ENCODE assay signal across 9 cellular contexts in the genomic region with DNA sequence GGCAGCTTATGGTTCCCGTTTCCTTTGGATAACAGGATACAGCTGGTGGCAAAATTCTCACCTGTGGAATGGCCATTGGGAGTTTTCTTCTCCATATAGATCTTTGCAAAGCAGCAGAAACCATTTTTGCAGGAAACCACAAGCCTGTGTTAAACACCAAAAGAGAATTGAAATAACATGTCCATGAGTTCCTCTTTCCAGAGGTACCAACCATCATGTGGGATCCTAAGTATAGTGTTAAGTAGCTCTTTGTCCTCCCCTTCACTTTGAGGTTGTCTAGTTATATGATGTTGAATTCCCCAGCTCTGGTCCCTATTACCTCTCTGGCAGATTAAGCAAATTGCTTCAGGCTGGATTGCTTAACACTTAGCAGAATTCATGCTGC.
DNase-seq lines count a peak whose midpoint lies in the region; ATAC-seq and TF ChIP-seq lines count a peak whose summit lies in the region.
"Had no signal": no experiment of that assay in that cellular context is flagged by ENCODE, and none has a peak within 500 bp of the region (broad histone marks: within the 10 kb centered on the region; RNA-seq: fewer than 3 reads in every experiment).

No MANE protein-coding gene starts in this region.

- ATAC-seq in GM19328 (IDR thresholded peaks at IDR 0.05; ENCODE audit: unreplicated experiment) (peak; percentile 63), HG03025 (IDR thresholded peaks at IDR 0.05; ENCODE audit: low FRiP score, unreplicated experiment) (peak; percentile 57), sciatic nerve (peak; percentile 42)

- TF ChIP-seq POLR2A in testis (IDR thresholded peaks at IDR 0.05) = no peak

- DNase-seq in RPMI8226 (peak; percentile 51), sciatic nerve (ENCODE audit: low spot score) (no peak), testis (no peak), NCI-H2107 treated with DMSO at 0.1 percent for 48 hours (lab: John Stamatoyannopoulos, UW; ENCODE audit: unreplicated experiment) (no peak)
- DNase-seq in stimulated activated CD4-positive, alpha-beta T cell treated with anti-CD3 and anti-CD28 coated beads, Interleukin-1b, Interleukin-23, amount 100 ng/mL, for 48 hours = no peak
- DNase-seq: effector CD8-positive, alpha-beta T cell; stimulated activated CD4-positive, alpha-beta T cell treated with anti-CD3 and anti-CD28 coated beads, Interleukin-4, amount 100 ng/mL, for 4 hours had no signal

- intact Hi-C loops in sciatic nerve (cut with DNase I) (no loop called here), testis (cut with DNase I; ENCODE audit: low total_unique reads) (no loop called here)

- no peak overlapping the region for H3K4me3 ChIP-seq in testis

- no peaks in the 10 kb centered on the region for H3K27me3 ChIP-seq in testis

- no peaks in the 10 kb centered on the region for H3K36me3 ChIP-seq in testis (ENCODE audit: low read depth, missing control alignments)

- peaks cover 5% of the 10 kb centered on the region for H3K4me1 ChIP-seq in testis

- no peaks in the 10 kb centered on the region for H3K9me3 ChIP-seq in testis

- no peak overlapping the region for H3K27ac ChIP-seq in testis

- WGBS in testis, 2 donors = 73 to 83% methylated on average over 1 of the region's 1 CpG

- TF ChIP-seq CTCF in testis (IDR thresholded peaks at IDR 0.05) = no peak
